24 cellular contexts compared by ENCODE assay signal in the genomic region with DNA sequence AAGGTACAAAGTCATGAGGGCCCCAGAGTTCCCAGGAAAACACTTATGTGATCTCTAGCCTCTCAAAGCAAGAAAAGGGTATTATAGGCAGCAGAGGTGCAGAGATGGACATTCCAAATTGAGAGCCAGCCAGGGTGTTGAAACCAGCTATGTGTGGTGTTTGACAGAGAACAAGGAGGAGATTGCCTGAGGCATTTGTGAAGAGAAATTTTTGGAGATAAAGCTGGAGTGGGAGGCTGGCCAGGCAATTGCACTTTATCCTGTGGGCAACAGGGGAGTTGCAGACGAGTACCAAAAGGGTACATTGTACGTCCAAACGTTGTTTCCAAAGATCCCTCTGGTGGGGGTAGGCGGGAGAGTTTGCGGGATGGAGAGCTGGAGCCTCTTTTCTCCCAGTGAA. TPM values are rescaled to one million over a fixed set of nuclear protein-coding genes. Genes with fewer than 3 reads are reported as not detected.
"Had no signal": no experiment of that assay in that cellular context is flagged by ENCODE, and none has a peak within 500 bp of the region (broad histone marks: within the 10 kb centered on the region; RNA-seq: fewer than 3 reads in every experiment).

No MANE protein-coding gene starts in this region.

- H3K36me3 ChIP-seq: colonic mucosa, heart right ventricle, tibial artery had no signal

- H3K27me3 ChIP-seq: colonic mucosa, tibial artery had no signal

- H3K27ac ChIP-seq: colonic mucosa, epithelial cell of prostate, tibial artery had no signal

- DNase-seq: activated B cell treated with CpG ODN at 0.5 μM for 24 hours; activated CD4-positive, alpha-beta T cell treated with anti-CD3 and anti-CD28 coated beads for 36 hours; activated CD4-positive, alpha-beta T cell treated with anti-CD3 and anti-CD28 coated beads, Interleukin-2, amount 50 U/mL, for 4 hours; activated CD8-positive, alpha-beta memory T cell treated with anti-CD3 and anti-CD28 coated beads, Interleukin-2, amount 50 U/mL, for 48 hours; activated naive CD4-positive, alpha-beta T cell; activated T-cell treated with anti-CD3 and anti-CD28 coated beads, Interleukin-2, amount 50 U/mL, for 4 hours; colonic mucosa; endodermal cell; heart right ventricle; immature natural killer cell; kidney glomerular epithelial cell; mucosa of descending colon; naive B cell; occipital lobe; small intestine; stimulated activated CD4-positive, alpha-beta T cell treated with anti-CD3 and anti-CD28 coated beads, Interleukin-2, amount 100 ng/mL, for 24 hours; stimulated activated naive CD8-positive, alpha-beta T cell treated with anti-CD3 and anti-CD28 coated beads, Interleukin-15, amount 100 ng/mL, for 72 hours; T1000; tibial artery had no signal

- H3K4me3 ChIP-seq: colonic mucosa, heart right ventricle, mucosa of descending colon, tibial artery had no signal

- H3K4me1 ChIP-seq: colonic mucosa had no signal

- H3K9me3 ChIP-seq: colonic mucosa, heart right ventricle, mucosa of descending colon, tibial artery had no signal

- ATAC-seq: activated CD4-positive, alpha-beta T cell treated with anti-CD3 and anti-CD28 coated beads for 36 hours; activated T-cell treated with anti-CD3 and anti-CD28 coated beads, Interleukin-2, amount 50 U/mL, for 4 hours; mucosa of descending colon; sciatic nerve; stimulated activated effector memory CD8-positive, alpha-beta T cell treated with anti-CD3 and anti-CD28 coated beads, Interleukin-12 subunit alpha, Interleukin-12 subunit beta, amount 100 ng/mL, for 72 hours; stimulated activated naive CD8-positive, alpha-beta T cell treated with anti-CD3 and anti-CD28 coated beads, Interleukin-15, amount 100 ng/mL, for 72 hours had no signal

RNA-seq across cellular contexts. Expression of gene GABRE, which starts 2.5 kb away (rescaled TPM):
- total RNA-seq: activated B cell treated with CpG ODN at 0.5 μM for 24 hours; activated CD4-positive, alpha-beta T cell treated with anti-CD3 and anti-CD28 coated beads for 36 hours; activated CD8-positive, alpha-beta memory T cell treated with anti-CD3 and anti-CD28 coated beads for 36 hours; activated T-helper 2 cell treated with anti-CD3 and anti-CD28 coated beads, Interferon-gamma antibody, Interleukin-2, Interleukin-4, amounts not matched to agents 10 μg/mL and 5 μg/mL and 100 μg/mL, durations not matched to agents 14 hours and 24 hours and 36 hours had no signal
- polyA plus RNA-seq: immature natural killer cell had no signal
